23 cellular contexts compared by ENCODE assay signal in genomic region chr7:117652943-117653700, GRCh38.
"Had no signal": no experiment of that assay in that cellular context is flagged by ENCODE, and none has a peak within 500 bp of the region (broad histone marks: within the 10 kb centered on the region; RNA-seq: fewer than 3 reads in every experiment).

No MANE protein-coding gene starts in this region.

- H3K4me3 Mint-ChIP-seq: immature natural killer cell, memory B cell, naive B cell, nephron progenitor cell had no signal

- H3K9me3 Mint-ChIP-seq: nephron progenitor cell had no signal

- H3K27ac ChIP-seq: gastrocnemius medialis, heart right ventricle, left ventricle myocardium inferior, lower lobe of right lung, right atrium auricular region, sigmoid colon, skin epidermis, stomach, thoracic aorta had no signal

- H3K27ac Mint-ChIP-seq: immature natural killer cell, memory B cell, naive B cell, nephron progenitor cell had no signal

- H3K27me3 ChIP-seq: gastrocnemius medialis, heart right ventricle, right atrium auricular region, sigmoid colon, stomach, transverse colon had no signal

- ATAC-seq: esophagus mucosa, gastrocnemius medialis, heart right ventricle, lower lobe of right lung had no signal

- H3K27me3 Mint-ChIP-seq: memory B cell, naive B cell had no signal

- H3K36me3 Mint-ChIP-seq: immature natural killer cell, memory B cell, naive B cell had no signal

- H3K4me1 ChIP-seq: gastrocnemius medialis, heart right ventricle, left ventricle myocardium inferior, lower lobe of right lung, right atrium auricular region, stomach had no signal

- DNase-seq: effector memory CD4-positive, alpha-beta T cell; gastrocnemius medialis; heart right ventricle; hypothalamus; immature natural killer cell; left ventricle myocardium inferior; lower lobe of right lung; midbrain; naive B cell; nephron progenitor cell; posterior cingulate gyrus; sigmoid colon; stimulated activated CD4-positive, alpha-beta T cell treated with anti-CD3 and anti-CD28 coated beads, Interleukin-12 subunit alpha, Interleukin-12 subunit beta, amount 100 ng/mL, for 4 hours; stimulated activated naive CD4-positive, alpha-beta T cell; stomach; substantia nigra; transverse colon had no signal

- H3K4me3 ChIP-seq: gastrocnemius medialis, heart right ventricle, left ventricle myocardium inferior, lower lobe of right lung, right atrium auricular region, sigmoid colon, skin epidermis, stomach, thoracic aorta, transverse colon had no signal

- H3K4me1 Mint-ChIP-seq: immature natural killer cell, memory B cell, naive B cell, nephron progenitor cell had no signal

- H3K36me3 ChIP-seq: gastrocnemius medialis, heart right ventricle, left ventricle myocardium inferior, lower lobe of right lung, right atrium auricular region, sigmoid colon, stomach, thoracic aorta, transverse colon had no signal

- FAIRE-seq: keratinocyte had no signal

- H3K9me3 ChIP-seq: gastrocnemius medialis, heart right ventricle, left ventricle myocardium inferior, lower lobe of right lung, right atrium auricular region, sigmoid colon, stomach, thoracic aorta, transverse colon had no signal
